20 cellular contexts compared by ENCODE assay signal in the genomic region with DNA sequence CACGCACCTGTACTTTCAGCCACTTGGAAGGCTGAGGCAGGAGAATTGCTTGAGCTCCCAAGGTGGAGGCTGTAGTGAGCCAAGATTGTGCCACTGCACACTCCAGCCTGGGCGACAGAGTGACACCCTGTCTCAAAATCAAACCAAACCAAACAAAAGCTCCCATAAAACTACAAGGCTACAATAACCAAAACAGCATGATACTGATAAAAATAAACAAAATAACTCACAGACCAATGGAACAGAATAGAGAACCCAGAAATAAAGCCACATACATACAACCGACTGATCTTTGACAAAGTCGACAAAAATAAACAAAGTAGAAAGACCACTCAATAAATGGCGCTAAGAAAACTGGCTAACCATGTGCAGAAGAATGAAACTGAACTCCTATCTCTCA.
"Had no signal": no experiment of that assay in that cellular context is flagged by ENCODE, and none has a peak within 500 bp of the region (broad histone marks: within the 10 kb centered on the region; RNA-seq: fewer than 3 reads in every experiment).

No MANE protein-coding gene starts in this region.

- H3K27me3 ChIP-seq: body of pancreas, esophagus squamous epithelium, SJCRH30 had no signal

- H3K9me3 ChIP-seq: body of pancreas, esophagus squamous epithelium, SJCRH30 had no signal

- H3K27me3 Mint-ChIP-seq: memory B cell; stimulated activated memory B cell treated with anti-CD40 and anti-IgM and Interleukin-4, amounts not matched to agents 10 μg/mL and 1 μg/mL and 100 μg/mL, for 72 hours; type B pancreatic cell had no signal

- H3K27ac ChIP-seq: body of pancreas, coronary artery, esophagus squamous epithelium, SJCRH30 had no signal

- DNase-seq: activated CD4-positive, alpha-beta T cell treated with anti-CD3 and anti-CD28 coated beads for 48 hours; activated effector memory CD4-positive, alpha-beta T cell treated with Interleukin-2 at 50 U/mL for 16 hours; amygdala; body of pancreas; central memory CD4-positive, alpha-beta T cell; effector CD4-positive, alpha-beta T cell; esophagus squamous epithelium; hypothalamus; kidney glomerular epithelial cell; left ventricle myocardium superior; SJCRH30; stimulated activated CD4-positive, alpha-beta T cell treated with anti-CD3 and anti-CD28 coated beads, Interleukin-12 subunit alpha, Interleukin-12 subunit beta, amount 100 ng/mL, for 4 hours; stimulated activated CD4-positive, alpha-beta T cell treated with anti-CD3 and anti-CD28 coated beads, Interleukin-2, amount 100 ng/mL, for 24 hours had no signal

- FAIRE-seq: TTC549 had no signal

- H3K4me3 ChIP-seq: body of pancreas, coronary artery, esophagus squamous epithelium, SJCRH30 had no signal

- H3K9me3 Mint-ChIP-seq: memory B cell; stimulated activated memory B cell treated with anti-CD40 and anti-IgM and Interleukin-4, amounts not matched to agents 10 μg/mL and 1 μg/mL and 100 μg/mL, for 72 hours; type B pancreatic cell had no signal

- ATAC-seq: activated naive CD4-positive, alpha-beta T cell treated with anti-CD3 and anti-CD28 coated beads, Interleukin-2, amount 50 U/mL, for 72 hours; body of pancreas; left ventricle myocardium superior; stimulated activated memory B cell treated with anti-CD40 and anti-IgM and Interleukin-4, amounts not matched to agents 10 μg/mL and 1 μg/mL and 100 μg/mL, for 72 hours; WTC11 had no signal

- H3K27ac Mint-ChIP-seq: stimulated activated memory B cell treated with anti-CD40 and anti-IgM and Interleukin-4, amounts not matched to agents 10 μg/mL and 1 μg/mL and 100 μg/mL, for 72 hours; type B pancreatic cell; WTC11 had no signal

- H3K4me1 ChIP-seq: body of pancreas, esophagus squamous epithelium, SJCRH30 had no signal

- H3K4me3 Mint-ChIP-seq: memory B cell; stimulated activated memory B cell treated with anti-CD40 and anti-IgM and Interleukin-4, amounts not matched to agents 10 μg/mL and 1 μg/mL and 100 μg/mL, for 72 hours; type B pancreatic cell; WTC11 had no signal

- H3K4me1 Mint-ChIP-seq: WTC11 had no signal
